Comparison of ENCODE assay signal across 1 cellular context in the genomic region with DNA sequence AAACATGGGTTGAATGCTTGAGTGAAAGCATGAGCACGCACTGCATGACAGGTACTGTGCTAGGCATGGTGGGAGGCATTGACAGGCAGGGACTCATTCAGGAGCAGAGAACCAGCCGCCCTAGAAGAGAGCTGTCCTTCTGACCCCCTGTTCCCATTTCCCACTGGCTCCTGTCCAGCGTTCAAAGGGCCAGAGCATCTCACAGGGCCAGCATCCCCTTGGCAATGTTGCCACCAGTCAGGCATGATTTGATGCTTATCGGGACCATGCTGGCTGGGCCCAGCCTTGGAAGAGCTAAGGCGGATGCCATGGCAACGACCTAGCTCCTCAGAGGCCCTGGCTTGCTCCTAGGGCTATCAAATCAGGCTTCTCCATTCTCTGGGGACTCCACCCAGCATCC.
TF ChIP-seq lines count a peak whose summit lies in the region.

No MANE protein-coding gene starts in this region.

TF ChIP-seq in SK-N-SH, 30 proteins besides CTCF, POLR2A, EP300 and RAD21 (continued from another document):
- TF ChIP-seq ZBTB33 (IDR thresholded peaks at IDR 0.05; ENCODE audit: borderline replicate concordance, low read depth) (no peak), FOSL2 (IDR thresholded peaks at IDR 0.05; ENCODE audit: borderline replicate concordance, low read depth) (no peak), GATA2 (CRISPR knock-in tag; IDR thresholded peaks at IDR 0.05) (peak; percentile 73), MAX (IDR thresholded peaks at IDR 0.05; ENCODE audit: low read depth) (no peak), RXRA (IDR thresholded peaks at IDR 0.05; ENCODE audit: borderline replicate concordance, low read depth) (no peak)
